ENCODE assay signal across 18 cellular contexts in genomic region chr3:45779746-45780735, GRCh38. TPM values are rescaled to one million over a fixed set of nuclear protein-coding genes. Genes with fewer than 3 reads are reported as not detected.
DNase-seq lines count a peak whose midpoint lies in the region; ATAC-seq and TF ChIP-seq lines count a peak whose summit lies in the region.
"Had no signal": no experiment of that assay in that cellular context is flagged by ENCODE, and none has a peak within 500 bp of the region (broad histone marks: within the 10 kb centered on the region; RNA-seq: fewer than 3 reads in every experiment).

No MANE protein-coding gene starts in this region.

- H3K4me1 ChIP-seq in H9 (ENCODE audit: insufficient read depth, low read length), result no peaks in the 10 kb centered on the region
- H3K4me1 ChIP-seq: Caco-2 had no signal

- H3K4me2 ChIP-seq in H9 (ENCODE audit: insufficient read depth, insufficient read length, low read length), result no peak overlapping the region
- H3K4me2 ChIP-seq: KMS-11 had no signal

- WGBS in H9 (ENCODE audit: extremely low coverage, insufficient read length, low lambda C conversion rate), result no CpG with 5 or more reads among the region's 35 CpGs

- TF ChIP-seq CTCF in C4-2B (conservative IDR thresholded peaks at IDR 0.05) (no peak), H9 (conservative IDR thresholded peaks at IDR 0.05) (no peak), osteocyte (IDR thresholded peaks at IDR 0.05) (no peak)

- H3K27ac Mint-ChIP-seq in H9 (no peak overlapping the region), osteocyte (ENCODE audit: unreplicated experiment) (no peak overlapping the region)
- H3K27ac Mint-ChIP-seq: CD14-positive monocyte had no signal

- H2AK5ac ChIP-seq in H9 (ENCODE audit: insufficient read length, low read length), result no peak overlapping the region

- H2BK5ac ChIP-seq in H9 (ENCODE audit: insufficient read length, low read length), result no peak overlapping the region

- H3K27ac ChIP-seq in C4-2B, result peak overlapping the region; percentile 47
- no peak overlapping the region for H3K27ac ChIP-seq in H9 (ENCODE audit: insufficient read length, low read depth, low read length)
- H3K27ac ChIP-seq: KMS-11, SK-N-MC had no signal

- no peaks in the 10 kb centered on the region for H3K79me1 ChIP-seq in H9 (ENCODE audit: insufficient read depth, low read depth, low read length, poor library complexity, severe bottlenecking)

- no peak overlapping the region for H3K23ac ChIP-seq in H9 (ENCODE audit: insufficient read length, low read depth, low read length)

- ATAC-seq in HG03378 (IDR thresholded peaks at IDR 0.05; ENCODE audit: unreplicated experiment) (no peak), HG03280 (IDR thresholded peaks at IDR 0.05; ENCODE audit: unreplicated experiment) (no peak)

- no peaks in the 10 kb centered on the region; a peak in 1 of 7 replicates for H3K36me3 Mint-ChIP-seq in H9 (ENCODE audit: insufficient read depth in 1 of 3, low read depth in 3 of 3)
- H3K36me3 Mint-ChIP-seq in osteocyte (ENCODE audit: unreplicated experiment), result no peaks in the 10 kb centered on the region
- H3K36me3 Mint-ChIP-seq: CD14-positive monocyte had no signal

- DNase-seq in H9 (no peak), osteocyte (ENCODE audit: extremely low spot score, unreplicated experiment) (peak; percentile 80)
- DNase-seq in activated CD8-positive, alpha-beta memory T cell treated with anti-CD3 and anti-CD28 coated beads, Interleukin-2, amount 50 U/mL, for 48 hours, result peak; percentile 36
- no peak for DNase-seq in effector CD4-positive, alpha-beta T cell
- DNase-seq: DMS53, NCI-H1092 treated with DMSO at 0.1 percent for 48 hours, NCI-H2107, NCI-H345, NCI-H69, Right ventricle myocardium superior had no signal

- no peak overlapping the region for H4K91ac ChIP-seq in H9 (ENCODE audit: insufficient read length, low read depth, low read length)

- peak overlapping the region; percentile 64; the same call in 1 of the 2 replicates for H3K14ac ChIP-seq in H9 (ENCODE audit: insufficient read depth, low read length)

- no peaks in the 10 kb centered on the region for H3K9me3 ChIP-seq in H9 (ENCODE audit: control insufficient read depth, low read depth, low read length)
- H3K9me3 ChIP-seq: Caco-2 had no signal

- 0 out of 2 replicates have a peak, but pooled peaks cover 2% of the 10 kb centered on the region for H3K27me3 ChIP-seq in H9 (ENCODE audit: insufficient read depth, low read length)

- no peak overlapping the region for H2BK12ac ChIP-seq in H9 (ENCODE audit: insufficient read length, low read depth, low read length)

- no peak overlapping the region for H2BK120ac ChIP-seq in H9 (ENCODE audit: low read depth, low read length, poor library complexity, severe bottlenecking)

- no peaks in the 10 kb centered on the region for H3K79me2 ChIP-seq in H9 (ENCODE audit: insufficient read depth, low read length)

- no peak overlapping the region for H2AFZ ChIP-seq in H9 (ENCODE audit: low read length)

- H2BK20ac ChIP-seq in H9 (ENCODE audit: low read depth, low read length, poor library complexity, severe bottlenecking), result no peak overlapping the region

- peaks cover 1 to 5% of the 10 kb centered on the region in 2 experiments; a peak in 2 of 5 replicates for H3K9me3 Mint-ChIP-seq in H9
- peaks cover 7% of the 10 kb centered on the region for H3K9me3 Mint-ChIP-seq in osteocyte (ENCODE audit: unreplicated experiment)

- H3K4me3 Mint-ChIP-seq in H9 (no peak overlapping the region), osteocyte (ENCODE audit: unreplicated experiment) (no peak overlapping the region)
- H3K4me3 Mint-ChIP-seq: CD14-positive monocyte had no signal

- no peak overlapping the region for H3K56ac ChIP-seq in H9 (ENCODE audit: insufficient read length, low read depth, low read length)

- no peak overlapping the region for H3K18ac ChIP-seq in H9 (ENCODE audit: insufficient read length, low read depth, low read length)

- H4K20me1 ChIP-seq in H9 (ENCODE audit: control insufficient read depth, insufficient read depth, insufficient read length), result no peaks in the 10 kb centered on the region

- H3K4me1 Mint-ChIP-seq in H9 (peaks cover 9 to 13% of the 10 kb centered on the region in 2 experiments), osteocyte (ENCODE audit: unreplicated experiment) (no peaks in the 10 kb centered on the region)
- H3K4me1 Mint-ChIP-seq: CD14-positive monocyte had no signal

- H3K27me3 Mint-ChIP-seq in H9 (ENCODE audit: low read depth) (no peaks in the 10 kb centered on the region; the same call in 1 of the 2 replicates), osteocyte (ENCODE audit: unreplicated experiment) (peaks cover 32% of the 10 kb centered on the region)

- H3K23me2 ChIP-seq in H9 (ENCODE audit: insufficient read length, low read depth, low read length, poor library complexity, severe bottlenecking), result no peaks in the 10 kb centered on the region

- H4K8ac ChIP-seq in H9 (replicated peaks; ENCODE audit: insufficient read length, low read depth, low read length), result no peak overlapping the region

- no peak overlapping the region for H4K5ac ChIP-seq in H9 (ENCODE audit: insufficient read length, low read depth, low read length)

- H2BK15ac ChIP-seq in H9 (ENCODE audit: low read depth, low read length), result no peak overlapping the region

- H3T11ph ChIP-seq in H9 (ENCODE audit: low read length), result no peak overlapping the region

- no peak overlapping the region for H3K4ac ChIP-seq in H9 (ENCODE audit: low read depth, low read length)

- H3K9ac ChIP-seq in H9 (ENCODE audit: extremely low read depth, insufficient read length, low read length), result no peak overlapping the region
- H3K9ac ChIP-seq: KMS-11 had no signal

RNA-seq across cellular contexts. Expression of gene SLC6A20, which starts 16.3 kb away (rescaled TPM):
- 0.09 and 0.20 TPM in 2 replicates for total RNA-seq in H9 (2021)
- total RNA-seq in osteocyte, result not detected in 2 replicates
- total RNA-seq: MCF 10A, Right ventricle myocardium superior had no signal

Comparison
In these comparisons a context has a peak if more than half of its experiments do, and no peak if none do; other contexts are left out.
1. DNase-seq: peak in activated CD8-positive, alpha-beta memory T cell treated with anti-CD3 and anti-CD28 coated beads, Interleukin-2, amount 50 U/mL, for 48 hours (single experiment) and osteocyte (single experiment); none in H9 (single experiment) and effector CD4-positive, alpha-beta T cell (single experiment).